In the genomic region with DNA sequence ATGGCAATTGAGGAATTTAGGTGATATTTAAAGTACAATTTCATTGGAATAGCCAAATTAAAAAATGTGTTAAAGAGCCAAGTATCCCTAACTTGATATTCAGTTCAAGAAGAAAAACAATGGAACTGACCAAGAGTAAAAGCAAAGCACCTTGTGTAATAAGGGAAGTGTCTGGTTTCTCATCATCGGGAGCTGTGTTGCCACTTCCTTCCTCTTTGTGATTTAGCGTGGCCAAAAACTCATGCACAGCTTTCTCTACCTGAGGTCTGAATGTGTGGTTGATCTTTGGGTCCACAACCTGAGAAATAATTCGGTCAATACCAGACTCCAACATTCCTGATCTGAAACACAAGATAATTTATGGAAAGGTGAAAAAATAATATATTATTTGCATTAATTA, we compare ENCODE assay signal across 9 cellular contexts. TPM values are rescaled to one million over a fixed set of nuclear protein-coding genes. Genes with fewer than 3 reads are reported as not detected.
DNase-seq lines count a peak whose midpoint lies in the region; ATAC-seq and TF ChIP-seq lines count a peak whose summit lies in the region.
"Had no signal": no experiment of that assay in that cellular context is flagged by ENCODE, and none has a peak within 500 bp of the region (broad histone marks: within the 10 kb centered on the region; RNA-seq: fewer than 3 reads in every experiment).

No MANE protein-coding gene starts in this region.

- ATAC-seq in GM19351 (IDR thresholded peaks at IDR 0.05; ENCODE audit: unreplicated experiment) (peak; percentile 64), HG03064 (IDR thresholded peaks at IDR 0.05; ENCODE audit: low read depth, unreplicated experiment) (peak; percentile 56)

- no peaks in the 10 kb centered on the region for H3K79me2 ChIP-seq in OCI-LY1 (ENCODE audit: insufficient read depth, low read length)

- peaks cover 57% of the 10 kb centered on the region for H3K36me3 ChIP-seq in OCI-LY1 (ENCODE audit: insufficient read depth, low read length)

- no peak overlapping the region for H3K4me3 ChIP-seq in OCI-LY1 (ENCODE audit: low read depth, low read length, poor library complexity, severe bottlenecking)

- no peaks in the 10 kb centered on the region for H3K9me2 ChIP-seq in OCI-LY1 (ENCODE audit: low read depth, low read length)

- H3F3A ChIP-seq in OCI-LY1 (ENCODE audit: insufficient read depth, low read length): no peaks in the 10 kb centered on the region

- H2AFZ ChIP-seq in OCI-LY1 (ENCODE audit: low read length): no peak overlapping the region

- peak overlapping the region; percentile 46 for H3K27ac ChIP-seq in OCI-LY1 (ENCODE audit: low read depth, low read length, poor library complexity, severe bottlenecking)

- H3K9me3 ChIP-seq in OCI-LY1 (ENCODE audit: low read length): no peaks in the 10 kb centered on the region

- H3K4me2 ChIP-seq in OCI-LY1 (ENCODE audit: low read length): no peak overlapping the region

- TF ChIP-seq POLR2A in erythroblast (IDR thresholded peaks at IDR 0.05; ENCODE audit: low read length): no peak

- H3K4me1 ChIP-seq in OCI-LY1 (ENCODE audit: insufficient read depth, low read length, severe bottlenecking): peaks cover 39% of the 10 kb centered on the region

- no peak overlapping the region for H3K9ac ChIP-seq in OCI-LY1 (ENCODE audit: low read length)

- no peak for TF ChIP-seq CTCF in OCI-LY1 (IDR thresholded peaks at IDR 0.05; ENCODE audit: low read length)

- H3K27me3 ChIP-seq in OCI-LY1 (ENCODE audit: insufficient read depth, low read length): no peaks in the 10 kb centered on the region

- H4K20me1 ChIP-seq in OCI-LY1 (ENCODE audit: insufficient read depth, low read length): no peaks in the 10 kb centered on the region

- DNase-seq in AML-193 (lab: John Stamatoyannopoulos, UW): peak; percentile 67 to 86
- DNase-seq in erythroblast (lab: John Stamatoyannopoulos, UW): no peak
- DNase-seq in posterior vena cava (ENCODE audit: low spot score): no peak
- DNase-seq in SW 1271 (lab: John Stamatoyannopoulos, UW): no peak
- no peak for DNase-seq in SHP77 (lab: John Stamatoyannopoulos, UW)
- DNase-seq: NCI-H1092 had no signal

- intact Hi-C loops in posterior vena cava (cut with DNase I): no loop called here

RNA-seq across cellular contexts. Expression of a gene that starts 12.4 kb away (rescaled TPM):
- 10 to 100 TPM; 31.1 to 34.2 TPM for total RNA-seq in posterior vena cava

Comparison
In these comparisons a context has a peak if more than half of its experiments do, and no peak if none do; other contexts are left out.
1. DNase-seq: peak in AML-193 (2 of 2); none in erythroblast (0 of 2), posterior vena cava (single experiment), SW 1271 (0 of 2) and SHP77 (0 of 2).